8 cellular contexts compared by ENCODE assay signal in the genomic region with DNA sequence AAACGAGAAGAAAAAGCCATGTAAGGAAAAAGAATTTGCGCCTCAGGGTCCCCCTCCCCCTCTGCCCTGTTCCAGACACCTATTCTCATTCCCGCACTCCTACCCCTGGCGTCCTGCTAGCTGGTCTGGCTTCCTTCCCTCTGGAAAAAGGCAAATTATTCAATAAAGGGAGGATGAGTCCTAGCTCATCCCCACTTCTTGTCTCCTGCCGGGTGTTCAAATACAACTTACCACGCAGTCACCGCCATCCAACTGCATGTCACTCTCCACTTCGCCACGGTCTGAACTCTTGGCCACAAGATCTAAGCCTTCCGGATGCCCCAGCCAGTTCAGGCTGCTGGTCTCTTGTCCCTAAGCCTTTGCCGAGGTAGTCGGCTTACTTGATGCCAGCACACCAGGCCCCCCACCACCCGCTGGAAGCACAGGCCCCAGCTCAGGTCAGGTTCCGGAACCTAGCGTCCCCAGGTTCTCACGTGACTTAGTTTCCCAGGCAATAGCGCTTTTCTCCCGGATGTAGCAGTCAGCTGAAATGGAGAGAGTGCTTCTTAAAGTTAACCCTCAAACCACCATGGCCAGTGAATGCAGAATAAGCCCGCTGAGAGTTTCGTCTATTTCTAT.
DNase-seq lines count a peak whose midpoint lies in the region; ATAC-seq and TF ChIP-seq lines count a peak whose summit lies in the region.

No MANE protein-coding gene starts in this region.

- CTCF ChIA-PET in activated CD4-positive, alpha-beta memory T cell treated with anti-CD3 and anti-CD28 coated beads, Interleukin-2, amount 10 ng/mL, durations not matched to agents 7 days and 5 days (lab: Charles Lee), result no interaction called here

- TF ChIP-seq CTCF in CD14-positive monocyte (IDR thresholded peaks at IDR 0.05), result no peak

- peaks cover 0 to 6% (median 0%) of the 10 kb centered on the region in 7 donors for H3K9me3 Mint-ChIP-seq in CD14-positive monocyte
- no peaks in the 10 kb centered on the region for H3K9me3 Mint-ChIP-seq in activated CD4-positive, alpha-beta memory T cell treated with anti-CD3 and anti-CD28 coated beads, Interleukin-2, amount 10 ng/mL, durations not matched to agents 7 days and 5 days

- H3K27ac Mint-ChIP-seq in CD14-positive monocyte, result peak overlapping the region; percentile 40 to 95 (median 83)
- H3K27ac Mint-ChIP-seq in activated CD4-positive, alpha-beta memory T cell treated with anti-CD3 and anti-CD28 coated beads, Interleukin-2, amount 10 ng/mL, durations not matched to agents 7 days and 5 days, result peak overlapping the region; percentile 69

- H3K4me1 Mint-ChIP-seq in CD14-positive monocyte, result peaks cover 20% of the 10 kb centered on the region
- H3K4me1 Mint-ChIP-seq in activated CD4-positive, alpha-beta memory T cell treated with anti-CD3 and anti-CD28 coated beads, Interleukin-2, amount 10 ng/mL, durations not matched to agents 7 days and 5 days, result peaks cover 17% of the 10 kb centered on the region

- peak overlapping the region; percentile 98 to 99 for H3K4me3 Mint-ChIP-seq in CD14-positive monocyte
- H3K4me3 Mint-ChIP-seq in activated CD4-positive, alpha-beta memory T cell treated with anti-CD3 and anti-CD28 coated beads, Interleukin-2, amount 10 ng/mL, durations not matched to agents 7 days and 5 days, result peak overlapping the region; percentile 92

- peak; percentile 39 for DNase-seq in CD14-positive monocyte (ENCODE audit: low spot score)
- DNase-seq in NCI-H748 (lab: John Stamatoyannopoulos, UW; ENCODE audit: unreplicated experiment), result peak; percentile 83
- peak; percentile 63 for DNase-seq in activated CD4-positive, alpha-beta memory T cell treated with anti-CD3 and anti-CD28 coated beads, Interleukin-2, amount 10 ng/mL, durations not matched to agents 7 days and 5 days
- peak; percentile 18 for DNase-seq in effector CD8-positive, alpha-beta T cell (lab: John Stamatoyannopoulos, UW)
- DNase-seq in lung microvascular endothelial cell (ENCODE audit: low read depth in 2 of 2), result peak; percentile 76 to 87
- peak; percentile 3 to 18 (median 15) for DNase-seq in stimulated activated CD4-positive, alpha-beta T cell treated with anti-CD3 and anti-CD28 coated beads, TNF-alpha, amount 100 ng/mL, for 4 hours (ENCODE audit: low read depth in 3 of 3)

- ATAC-seq in GM19351 (IDR thresholded peaks at IDR 0.05; ENCODE audit: unreplicated experiment) (peak; percentile 96), HG03520 (IDR thresholded peaks at IDR 0.05; ENCODE audit: unreplicated experiment) (peak; percentile 93)

- intact Hi-C loops in CD14-positive monocyte (cut with micrococcal nuclease), result no loop called here

- POLR2A ChIA-PET in activated CD4-positive, alpha-beta memory T cell treated with anti-CD3 and anti-CD28 coated beads, Interleukin-2, amount 10 ng/mL, durations not matched to agents 7 days and 5 days (lab: Charles Lee), result interaction anchor here (1.5 kb wide), 1 partner anchor 194 kb away, joined by 5 read pairs; a partner anchor contains a TSS

- no peaks in the 10 kb centered on the region for H3K36me3 Mint-ChIP-seq in CD14-positive monocyte
- H3K36me3 Mint-ChIP-seq in activated CD4-positive, alpha-beta memory T cell treated with anti-CD3 and anti-CD28 coated beads, Interleukin-2, amount 10 ng/mL, durations not matched to agents 7 days and 5 days (ENCODE audit: low read depth), result peaks cover 8% of the 10 kb centered on the region

- H3K27me3 Mint-ChIP-seq in CD14-positive monocyte (ENCODE audit: low read depth in 3 of 3), result peaks cover 0 to under 1% (median 0%) of the 10 kb centered on the region in 3 donors
- no peaks in the 10 kb centered on the region for H3K27me3 Mint-ChIP-seq in activated CD4-positive, alpha-beta memory T cell treated with anti-CD3 and anti-CD28 coated beads, Interleukin-2, amount 10 ng/mL, durations not matched to agents 7 days and 5 days

Comparison
In these comparisons a context has a peak if more than half of its experiments do, and no peak if none do; other contexts are left out.
1. Peak in every context shown above with its lines: DNase-seq and ATAC-seq.
2. DNase-seq: peak in every context shown above with its lines; median percentile 83 in NCI-H748; 82 in lung microvascular endothelial cell; 63 in activated CD4-positive, alpha-beta memory T cell treated with anti-CD3 and anti-CD28 coated beads, Interleukin-2, amount 10 ng/mL, durations not matched to agents 7 days and 5 days; 39 in CD14-positive monocyte; 18 in effector CD8-positive, alpha-beta T cell; 15 in stimulated activated CD4-positive, alpha-beta T cell treated with anti-CD3 and anti-CD28 coated beads, TNF-alpha, amount 100 ng/mL, for 4 hours.